Comparison of ENCODE assay signal across 8 cellular contexts in the genomic region with DNA sequence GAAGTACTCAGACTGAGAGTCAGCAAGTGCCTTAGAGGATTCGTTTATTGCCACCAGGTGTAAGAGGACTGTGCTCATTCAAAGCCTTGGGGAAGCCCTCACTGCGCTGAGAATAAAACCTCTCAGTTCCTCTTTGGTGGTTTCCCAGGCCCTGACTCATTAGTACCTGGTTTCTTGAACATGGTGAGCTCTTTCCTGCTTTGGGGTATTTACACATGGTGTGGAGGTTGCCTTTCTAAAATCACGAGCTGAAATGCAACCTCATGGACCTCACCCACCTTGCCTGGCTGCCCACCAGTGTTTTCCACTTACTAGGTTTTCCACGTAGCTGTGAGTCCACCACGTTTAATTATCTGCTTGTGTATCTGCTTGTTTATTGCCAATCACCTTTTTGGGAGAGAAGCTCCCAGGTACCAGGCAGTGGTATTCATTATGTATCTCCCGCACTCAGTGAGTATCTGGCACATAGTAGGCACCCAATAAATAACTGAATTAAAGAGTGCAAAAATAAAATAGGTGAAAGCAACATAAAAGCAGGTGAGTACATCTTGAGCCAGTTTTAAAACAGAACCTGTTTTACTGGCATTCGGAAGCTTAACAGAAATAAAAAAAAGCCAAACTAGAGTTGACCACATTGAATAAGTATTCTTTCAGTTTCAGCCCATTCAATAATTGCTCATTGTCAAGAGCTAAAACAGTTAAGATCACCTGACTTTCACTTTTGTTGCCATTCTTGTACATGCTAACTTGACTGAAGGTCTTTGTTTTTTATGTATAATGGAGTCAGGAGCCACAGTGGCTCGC.
DNase-seq lines count a peak whose midpoint lies in the region; ATAC-seq lines count a peak whose summit lies in the region.

No MANE protein-coding gene starts in this region.

- peaks cover 4% of the 10 kb centered on the region for H3K27me3 Mint-ChIP-seq in activated CD4-positive, alpha-beta T cell treated with anti-CD3 and anti-CD28 coated beads, Interleukin-2, amount 10 ng/mL, durations not matched to agents 24 days and 14 days

- no peak overlapping the region for H3K4me3 Mint-ChIP-seq in activated CD4-positive, alpha-beta T cell treated with anti-CD3 and anti-CD28 coated beads, Interleukin-2, amount 10 ng/mL, durations not matched to agents 24 days and 14 days

- peak; percentile 87 for ATAC-seq in HG02938 (IDR thresholded peaks at IDR 0.05; ENCODE audit: unreplicated experiment)

- H3K9me3 Mint-ChIP-seq in activated CD4-positive, alpha-beta T cell treated with anti-CD3 and anti-CD28 coated beads, Interleukin-2, amount 10 ng/mL, durations not matched to agents 24 days and 14 days, result no peaks in the 10 kb centered on the region

- no peak overlapping the region for H3K27ac Mint-ChIP-seq in activated CD4-positive, alpha-beta T cell treated with anti-CD3 and anti-CD28 coated beads, Interleukin-2, amount 10 ng/mL, durations not matched to agents 24 days and 14 days

- H3K4me1 Mint-ChIP-seq in activated CD4-positive, alpha-beta T cell treated with anti-CD3 and anti-CD28 coated beads, Interleukin-2, amount 10 ng/mL, durations not matched to agents 24 days and 14 days, result peaks cover 4% of the 10 kb centered on the region

- peak; percentile 58 for DNase-seq in activated CD4-positive, alpha-beta T cell treated with anti-CD3 and anti-CD28 coated beads, Interleukin-2, amount 10 ng/mL, durations not matched to agents 24 days and 14 days
- no peak for DNase-seq in activated CD4-positive, alpha-beta T cell treated with anti-CD3 and anti-CD28 coated beads, Interleukin-2, amount 50 U/mL, for 1 hour
- DNase-seq in NOMO-1 treated with DMSO at 0.1 percent for 48 hours (lab: John Stamatoyannopoulos, UW; ENCODE audit: unreplicated experiment), result peak; percentile 99
- peak; percentile 40 for DNase-seq in medulla oblongata (ENCODE audit: extremely low spot score)
- DNase-seq in ecto neural progenitor cell (ENCODE audit: low spot score), result no peak
- DNase-seq in anterior cingulate cortex (lab: John Stamatoyannopoulos, UW), result no peak
- no peak for DNase-seq in NCI-H2171 (lab: John Stamatoyannopoulos, UW)

- H3K36me3 Mint-ChIP-seq in activated CD4-positive, alpha-beta T cell treated with anti-CD3 and anti-CD28 coated beads, Interleukin-2, amount 10 ng/mL, durations not matched to agents 24 days and 14 days (ENCODE audit: low read depth), result no peaks in the 10 kb centered on the region

- intact Hi-C loops in activated CD4-positive, alpha-beta T cell treated with anti-CD3 and anti-CD28 coated beads, Interleukin-2, amount 10 ng/mL, durations not matched to agents 24 days and 14 days (cut with micrococcal nuclease), result no loop called here

Comparison
In these comparisons a context has a peak if more than half of its experiments do, and no peak if none do; other contexts are left out.
1. DNase-seq: peak in activated CD4-positive, alpha-beta T cell treated with anti-CD3 and anti-CD28 coated beads, Interleukin-2, amount 10 ng/mL, durations not matched to agents 24 days and 14 days (single experiment), NOMO-1 treated with DMSO at 0.1 percent for 48 hours (single experiment) and medulla oblongata (single experiment); none in activated CD4-positive, alpha-beta T cell treated with anti-CD3 and anti-CD28 coated beads, Interleukin-2, amount 50 U/mL, for 1 hour (single experiment), ecto neural progenitor cell (single experiment), anterior cingulate cortex (0 of 58) and NCI-H2171 (single experiment).